In genomic region chr19:458091-459042, GRCh38 we compare ENCODE assay signal across 29 cellular contexts. TPM values are rescaled to one million over a fixed set of nuclear protein-coding genes. Genes with fewer than 3 reads are reported as not detected.
"Had no signal": no experiment of that assay in that cellular context is flagged by ENCODE, and none has a peak within 500 bp of the region (broad histone marks: within the 10 kb centered on the region; RNA-seq: fewer than 3 reads in every experiment).

No MANE protein-coding gene starts in this region.

- H3K4me1 Mint-ChIP-seq: activated CD4-positive, alpha-beta T cell treated with anti-CD3 and anti-CD28 coated beads, Interleukin-2, amount 10 ng/mL, durations not matched to agents 24 days and 14 days; activated naive CD8-positive, alpha-beta T cell treated with anti-CD3 and anti-CD28 coated beads, Interleukin-2, amount 10 ng/mL, durations not matched to agents 7 days and 5 days had no signal

- DNase-seq: activated CD4-positive, alpha-beta memory T cell treated with anti-CD3 and anti-CD28 coated beads for 36 hours; activated CD4-positive, alpha-beta T cell treated with anti-CD3 and anti-CD28 coated beads for 36 hours; activated CD4-positive, alpha-beta T cell treated with anti-CD3 and anti-CD28 coated beads, Interleukin-2, amount 10 ng/mL, durations not matched to agents 24 days and 14 days; activated CD4-positive, CD25-positive, alpha-beta regulatory T cell; activated CD4-positive, CD25-positive, alpha-beta regulatory T cell treated with anti-CD3 and anti-CD28 coated beads, Interleukin-2, amount 50 U/mL, for 72 hours; activated CD8-positive, alpha-beta memory T cell treated with anti-CD3 and anti-CD28 coated beads, Interleukin-2, amount 50 U/mL, for 48 hours; activated gamma-delta T cell; activated naive CD4-positive, alpha-beta T cell; activated naive CD4-positive, alpha-beta T cell treated with anti-CD3 and anti-CD28 coated beads, Interleukin-2, amount 10 ng/mL, durations not matched to agents 7 days and 5 days; activated naive CD8-positive, alpha-beta T cell treated with anti-CD3 and anti-CD28 coated beads, Interleukin-2, amount 10 ng/mL, durations not matched to agents 7 days and 5 days; activated T-cell treated with anti-CD3 and anti-CD28 coated beads for 4 hours; activated T-cell treated with anti-CD3 and anti-CD28 coated beads, Interleukin-2, amount 50 U/mL, for 24 hours; activated T-cell treated with anti-CD3 and anti-CD28 coated beads, Interleukin-2, amount 50 U/mL, for 72 hours; brain microvascular endothelial cell; caudate nucleus; cortex of kidney; dermis blood vessel endothelial cell; effector CD4-positive, alpha-beta T cell; effector memory CD8-positive, alpha-beta T cell; erythroblast; foreskin keratinocyte; gastrocnemius medialis; T-helper 2 cell had no signal

- H3K27me3 ChIP-seq: ascending aorta had no signal

- H3K36me3 Mint-ChIP-seq: activated CD4-positive, alpha-beta memory T cell treated with anti-CD3 and anti-CD28 coated beads for 36 hours; activated naive CD4-positive, alpha-beta T cell treated with anti-CD3 and anti-CD28 coated beads, Interleukin-2, amount 50 U/mL, for 72 hours; activated naive CD8-positive, alpha-beta T cell treated with anti-CD3 and anti-CD28 coated beads, Interleukin-2, amount 10 ng/mL, durations not matched to agents 7 days and 5 days had no signal

- H3K9me3 Mint-ChIP-seq: activated CD4-positive, alpha-beta memory T cell treated with anti-CD3 and anti-CD28 coated beads for 36 hours; activated CD4-positive, alpha-beta T cell treated with anti-CD3 and anti-CD28 coated beads, Interleukin-2, amount 10 ng/mL, durations not matched to agents 24 days and 14 days; activated naive CD4-positive, alpha-beta T cell treated with anti-CD3 and anti-CD28 coated beads, Interleukin-2, amount 10 ng/mL, durations not matched to agents 7 days and 5 days; activated naive CD4-positive, alpha-beta T cell treated with anti-CD3 and anti-CD28 coated beads, Interleukin-2, amount 50 U/mL, for 72 hours; activated naive CD8-positive, alpha-beta T cell treated with anti-CD3 and anti-CD28 coated beads, Interleukin-2, amount 10 ng/mL, durations not matched to agents 7 days and 5 days; activated T-cell treated with anti-CD3 and anti-CD28 coated beads, Interleukin-2, amount 50 U/mL, for 24 hours; activated T-cell treated with anti-CD3 and anti-CD28 coated beads, Interleukin-2, amount 50 U/mL, for 72 hours; effector memory CD8-positive, alpha-beta T cell had no signal

- H3K4me1 ChIP-seq: foreskin keratinocyte had no signal

- ATAC-seq: activated CD4-positive, alpha-beta T cell treated with anti-CD3 and anti-CD28 coated beads for 36 hours; activated naive CD4-positive, alpha-beta T cell treated with anti-CD3 and anti-CD28 coated beads, Interleukin-2, amount 50 U/mL, for 72 hours; activated T-cell treated with anti-CD3 and anti-CD28 coated beads, Interleukin-2, amount 50 U/mL, for 72 hours; effector memory CD8-positive, alpha-beta T cell; foreskin keratinocyte; gastrocnemius medialis had no signal

- H3K36me3 ChIP-seq: ascending aorta, brain microvascular endothelial cell, gastrocnemius medialis had no signal

- H3K27ac ChIP-seq: ascending aorta, brain microvascular endothelial cell, foreskin keratinocyte had no signal

- H3K4me3 Mint-ChIP-seq: activated CD4-positive, alpha-beta memory T cell treated with anti-CD3 and anti-CD28 coated beads for 36 hours; activated CD4-positive, alpha-beta T cell treated with anti-CD3 and anti-CD28 coated beads for 36 hours; activated CD4-positive, alpha-beta T cell treated with anti-CD3 and anti-CD28 coated beads, Interleukin-2, amount 10 ng/mL, durations not matched to agents 24 days and 14 days; activated naive CD4-positive, alpha-beta T cell treated with anti-CD3 and anti-CD28 coated beads, Interleukin-2, amount 10 ng/mL, durations not matched to agents 7 days and 5 days; activated naive CD8-positive, alpha-beta T cell treated with anti-CD3 and anti-CD28 coated beads, Interleukin-2, amount 10 ng/mL, durations not matched to agents 7 days and 5 days; activated T-cell treated with anti-CD3 and anti-CD28 coated beads, Interleukin-2, amount 50 U/mL, for 24 hours had no signal

- H3K9me3 ChIP-seq: ascending aorta, esophagus muscularis mucosa, gastrocnemius medialis had no signal

- H3K27ac Mint-ChIP-seq: activated CD4-positive, alpha-beta memory T cell treated with anti-CD3 and anti-CD28 coated beads for 36 hours; activated CD4-positive, alpha-beta T cell treated with anti-CD3 and anti-CD28 coated beads for 36 hours; activated CD4-positive, alpha-beta T cell treated with anti-CD3 and anti-CD28 coated beads, Interleukin-2, amount 10 ng/mL, durations not matched to agents 24 days and 14 days; activated naive CD4-positive, alpha-beta T cell treated with anti-CD3 and anti-CD28 coated beads, Interleukin-2, amount 10 ng/mL, durations not matched to agents 7 days and 5 days; activated naive CD4-positive, alpha-beta T cell treated with anti-CD3 and anti-CD28 coated beads, Interleukin-2, amount 50 U/mL, for 72 hours; activated naive CD8-positive, alpha-beta T cell treated with anti-CD3 and anti-CD28 coated beads, Interleukin-2, amount 10 ng/mL, durations not matched to agents 7 days and 5 days; activated T-cell treated with anti-CD3 and anti-CD28 coated beads, Interleukin-2, amount 50 U/mL, for 24 hours; activated T-cell treated with anti-CD3 and anti-CD28 coated beads, Interleukin-2, amount 50 U/mL, for 72 hours; effector memory CD8-positive, alpha-beta T cell had no signal

- FAIRE-seq: bronchial epithelial cell, colon had no signal

RNA-seq across cellular contexts. Expression of gene SHC2, which starts 2.5 kb away (rescaled TPM):
- total RNA-seq: activated CD4-positive, alpha-beta T cell treated with anti-CD3 and anti-CD28 coated beads, Interleukin-2, amount 10 ng/mL, durations not matched to agents 24 days and 14 days; activated naive CD4-positive, alpha-beta T cell treated with anti-CD3 and anti-CD28 coated beads, Interleukin-2, amount 50 U/mL, for 72 hours; T-helper 1 cell treated with Interleukin-12 subunit alpha and Interleukin-12 subunit beta and Interleukin-4 antibody, amounts not matched to agents 30 ng/mL and 1 ng/mL, for 36 hours had no signal

RNA-seq across cellular contexts. Expression of gene MADCAM1, which starts 37.9 kb away (rescaled TPM):
- total RNA-seq: ascending aorta, bronchial epithelial cell had no signal

RNA-seq across cellular contexts. Expression of gene C2CD4C, which starts 49.4 kb away (rescaled TPM):
- total RNA-seq: activated naive CD8-positive, alpha-beta T cell treated with anti-CD3 and anti-CD28 coated beads, Interleukin-2, amount 10 ng/mL, durations not matched to agents 7 days and 5 days; T-helper 1 cell treated with Interleukin-12 subunit alpha and Interleukin-12 subunit beta and Interleukin-4 antibody, amounts not matched to agents 30 ng/mL and 1 ng/mL, for 36 hours had no signal
